In the genomic region with DNA sequence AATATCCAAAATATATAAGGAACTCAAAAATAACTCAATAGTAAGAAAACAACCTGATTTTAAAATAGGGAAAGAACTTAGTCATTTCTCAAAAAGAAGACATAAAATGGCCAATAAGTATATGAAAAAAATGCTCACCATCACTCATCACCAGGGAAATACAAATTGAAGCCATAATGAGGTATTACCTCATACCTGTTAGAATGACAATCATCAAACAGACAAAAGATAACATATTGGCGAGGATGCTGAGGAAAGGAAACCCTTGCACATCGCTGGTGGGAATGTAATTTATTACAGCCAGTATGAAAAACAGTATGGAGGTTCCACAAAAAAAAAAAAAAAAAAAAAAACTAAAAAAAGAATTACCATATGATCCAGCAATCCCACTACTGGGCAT, we compare ENCODE assay signal across 30 cellular contexts.
"Had no signal": no experiment of that assay in that cellular context is flagged by ENCODE, and none has a peak within 500 bp of the region (broad histone marks: within the 10 kb centered on the region; RNA-seq: fewer than 3 reads in every experiment).

No MANE protein-coding gene starts in this region.

- H3K4me1 Mint-ChIP-seq: nephron progenitor cell had no signal

- H3K9me3 ChIP-seq: neutrophil, ovary, psoas muscle, right lobe of liver, sigmoid colon, stomach, thoracic aorta, thyroid gland, tibial nerve, upper lobe of left lung, vagina had no signal

- H3K4me3 ChIP-seq: ovary, psoas muscle, right lobe of liver, sigmoid colon, stomach, thoracic aorta, thyroid gland, tibial nerve, upper lobe of left lung, vagina had no signal

- H3K27ac Mint-ChIP-seq: natural killer cell treated with Interleukin-12 subunit alpha and Interleukin-12 subunit beta and Interleukin-15 and Interleukin-18, amount 100 ng/mL, for 72 hours; nephron progenitor cell; progenitor cell of endocrine pancreas; stimulated activated effector memory CD8-positive, alpha-beta T cell treated with anti-CD3 and anti-CD28 coated beads, Interleukin-12 subunit alpha, Interleukin-12 subunit beta, amount 100 ng/mL, for 72 hours; stimulated activated naive B cell treated with anti-CD40 and anti-IgM and Interleukin-4, amounts not matched to agents 10 μg/mL and 1 μg/mL and 100 μg/mL, for 72 hours; stimulated activated naive CD8-positive, alpha-beta T cell treated with anti-CD3 and anti-CD28 coated beads, Interleukin-15, Interleukin-2, amounts not matched to agents 100 ng/mL and 50 ng/mL, for 24 hours had no signal

- DNase-seq: naive thymus-derived CD8-positive, alpha-beta T cell; nephron progenitor cell; nucleus accumbens; ovary; posterior cingulate gyrus; psoas muscle; right cardiac atrium; right lobe of liver; sigmoid colon; small intestine; stimulated activated CD4-positive, alpha-beta T cell treated with anti-CD3 and anti-CD28 coated beads, Interleukin-15, amount 100 ng/mL, for 24 hours; stimulated activated CD4-positive, alpha-beta T cell treated with anti-CD3 and anti-CD28 coated beads, Interleukin-2, amount 100 ng/mL, for 24 hours; stimulated activated CD4-positive, alpha-beta T cell treated with anti-CD3 and anti-CD28 coated beads, Interleukin-2, amount 100 ng/mL, for 48 hours; stimulated activated CD4-positive, alpha-beta T cell treated with anti-CD3 and anti-CD28 coated beads, Interleukin-4, amount 100 ng/mL, for 24 hours; stimulated activated naive B cell treated with anti-CD40 and anti-IgM and Interleukin-4, amounts not matched to agents 10 μg/mL and 1 μg/mL and 100 μg/mL, for 72 hours; stimulated activated naive CD4-positive, alpha-beta T cell treated with Interleukin-2 at 50 U/mL for 16 hours; stomach; thyroid gland; trophoblast cell; upper lobe of left lung had no signal

- H3K27me3 Mint-ChIP-seq: naive thymus-derived CD8-positive, alpha-beta T cell; natural killer cell treated with Interleukin-12 subunit alpha and Interleukin-12 subunit beta and Interleukin-15 and Interleukin-18, amount 100 ng/mL, for 72 hours; progenitor cell of endocrine pancreas; stimulated activated naive B cell treated with anti-CD40 and anti-IgM and Interleukin-4, amounts not matched to agents 10 μg/mL and 1 μg/mL and 100 μg/mL, for 72 hours; stimulated activated naive CD8-positive, alpha-beta T cell treated with anti-CD3 and anti-CD28 coated beads, Interleukin-15, Interleukin-2, amounts not matched to agents 100 ng/mL and 50 ng/mL, for 24 hours had no signal

- H3K4me1 ChIP-seq: thyroid gland, vagina had no signal

- H3K4me3 Mint-ChIP-seq: natural killer cell treated with Interleukin-12 subunit alpha and Interleukin-12 subunit beta and Interleukin-15 and Interleukin-18, amount 100 ng/mL, for 72 hours; nephron progenitor cell; neural crest cell; stimulated activated effector memory CD8-positive, alpha-beta T cell treated with anti-CD3 and anti-CD28 coated beads, Interleukin-12 subunit alpha, Interleukin-12 subunit beta, amount 100 ng/mL, for 72 hours; stimulated activated naive B cell treated with anti-CD40 and anti-IgM and Interleukin-4, amounts not matched to agents 10 μg/mL and 1 μg/mL and 100 μg/mL, for 72 hours; stimulated activated naive CD8-positive, alpha-beta T cell treated with anti-CD3 and anti-CD28 coated beads, Interleukin-15, Interleukin-2, amounts not matched to agents 100 ng/mL and 50 ng/mL, for 24 hours had no signal

- H3K9me3 Mint-ChIP-seq: naive thymus-derived CD8-positive, alpha-beta T cell; natural killer cell treated with Interleukin-12 subunit alpha and Interleukin-12 subunit beta and Interleukin-15 and Interleukin-18, amount 100 ng/mL, for 72 hours; stimulated activated effector memory CD8-positive, alpha-beta T cell treated with anti-CD3 and anti-CD28 coated beads, Interleukin-12 subunit alpha, Interleukin-12 subunit beta, amount 100 ng/mL, for 72 hours; stimulated activated naive B cell treated with anti-CD40 and anti-IgM and Interleukin-4, amounts not matched to agents 10 μg/mL and 1 μg/mL and 100 μg/mL, for 72 hours; stimulated activated naive CD8-positive, alpha-beta T cell treated with anti-CD3 and anti-CD28 coated beads, Interleukin-15, Interleukin-2, amounts not matched to agents 100 ng/mL and 50 ng/mL, for 24 hours had no signal

- ATAC-seq: naive thymus-derived CD8-positive, alpha-beta T cell; natural killer cell treated with Interleukin-12 subunit alpha and Interleukin-12 subunit beta and Interleukin-15 and Interleukin-18, amount 100 ng/mL, for 72 hours; right cardiac atrium; right lobe of liver; stimulated activated effector memory CD8-positive, alpha-beta T cell treated with anti-CD3 and anti-CD28 coated beads, Interleukin-12 subunit alpha, Interleukin-12 subunit beta, amount 100 ng/mL, for 72 hours; stimulated activated naive B cell treated with anti-CD40 and anti-IgM and Interleukin-4, amounts not matched to agents 10 μg/mL and 1 μg/mL and 100 μg/mL, for 72 hours had no signal

- H3K36me3 Mint-ChIP-seq: natural killer cell treated with Interleukin-12 subunit alpha and Interleukin-12 subunit beta and Interleukin-15 and Interleukin-18, amount 100 ng/mL, for 72 hours; stimulated activated effector memory CD8-positive, alpha-beta T cell treated with anti-CD3 and anti-CD28 coated beads, Interleukin-12 subunit alpha, Interleukin-12 subunit beta, amount 100 ng/mL, for 72 hours had no signal

- H3K27ac ChIP-seq: ovary, parathyroid adenoma, psoas muscle, right lobe of liver, sigmoid colon, stomach, thoracic aorta, thyroid gland, tibial nerve, upper lobe of left lung, vagina had no signal

- H3K36me3 ChIP-seq: neutrophil, ovary, right lobe of liver, sigmoid colon, stomach, thoracic aorta, thyroid gland, tibial nerve, upper lobe of left lung, vagina had no signal
